ENCODE assay signal across 1 cellular context in the genomic region with DNA sequence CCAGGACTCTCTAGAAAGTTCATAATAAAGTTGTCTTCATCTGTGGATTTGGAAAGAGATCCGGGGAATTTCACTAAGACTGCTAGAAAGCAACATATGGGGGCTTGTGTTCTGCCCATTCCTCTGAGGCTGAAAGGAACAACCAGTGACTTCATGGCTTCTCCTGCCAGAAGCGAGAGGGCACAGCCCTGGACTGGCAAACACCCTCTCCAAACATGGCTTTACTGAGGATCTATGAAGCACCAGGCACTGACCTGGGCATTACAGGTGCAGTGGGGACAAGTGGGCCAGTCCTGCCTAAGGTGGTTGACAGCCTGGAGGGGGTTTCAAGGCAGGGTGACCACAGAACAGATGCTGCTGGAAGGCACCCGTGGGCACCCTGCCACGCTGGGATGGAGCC.
TF ChIP-seq lines count a peak whose summit lies in the region.

No MANE protein-coding gene starts in this region.

TF ChIP-seq in H1, 55 proteins besides CTCF, POLR2A, EP300 and RAD21:
- TF ChIP-seq BACH1 (IDR thresholded peaks at IDR 0.05; ENCODE audit: low read length) = no peak
- no peak for TF ChIP-seq JUN (IDR thresholded peaks at IDR 0.05; ENCODE audit: low read depth, low read length)
- no peak for TF ChIP-seq CHD1 (IDR thresholded peaks at IDR 0.05; ENCODE audit: low read depth, low read length)
- no peak for TF ChIP-seq KDM4A (IDR thresholded peaks at IDR 0.05; ENCODE audit: low read depth, low read length, severe bottlenecking)
- no peak for TF ChIP-seq SUZ12 (IDR thresholded peaks at IDR 0.05; ENCODE audit: low read length)
- TF ChIP-seq TAF7 (optimal IDR thresholded peaks at IDR 0.05; ENCODE audit: borderline replicate concordance, low read depth, low read length) = no peak
- no peak for TF ChIP-seq SIN3A (conservative IDR thresholded peaks at IDR 0.05 in 1 of 2, IDR thresholded peaks at IDR 0.05 in 1 of 2; ENCODE audit: low read depth in 1 of 2, low read length in 2 of 2)
- no peak for TF ChIP-seq TAF1 (IDR thresholded peaks at IDR 0.05; ENCODE audit: low read depth, low read length)
- no peak for TF ChIP-seq BRCA1 (IDR thresholded peaks at IDR 0.05; ENCODE audit: low read depth, low read length)
